Comparison of ENCODE assay signal across 1 cellular context in the genomic region with DNA sequence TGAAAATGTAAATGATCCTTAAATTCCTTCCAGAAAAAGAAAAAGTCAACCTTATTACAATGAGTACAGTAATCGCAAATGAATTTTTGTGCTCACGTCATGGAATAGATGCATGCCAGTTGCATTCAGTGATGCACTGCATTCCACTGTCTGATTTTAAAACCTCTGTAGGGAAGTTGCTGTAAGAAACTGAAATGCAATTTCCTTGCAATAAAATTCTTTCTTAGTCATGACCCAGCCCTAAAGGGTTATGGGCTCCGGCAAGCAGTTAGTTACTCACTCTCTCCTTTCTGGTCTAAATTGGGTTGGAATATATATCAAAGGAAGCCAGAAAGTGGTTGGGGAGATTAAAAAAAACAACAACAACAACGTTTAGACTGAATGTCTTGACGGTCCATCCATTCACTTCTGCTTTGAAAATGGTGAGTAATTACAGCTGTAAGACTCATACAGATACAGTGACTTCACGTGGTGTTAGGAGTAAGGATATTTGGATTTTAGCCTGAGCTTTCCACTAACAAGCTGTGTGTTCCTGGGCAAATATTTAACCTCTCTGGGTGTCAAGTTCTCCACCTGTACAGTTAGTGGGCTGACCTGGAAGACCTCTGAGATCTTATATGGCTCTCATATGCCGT.
TF ChIP-seq lines count a peak whose summit lies in the region.

No MANE protein-coding gene starts in this region.

TF ChIP-seq in A549, 52 proteins besides CTCF, POLR2A, EP300 and RAD21 (continued from another document):
- TF ChIP-seq CHD2 (IDR thresholded peaks at IDR 0.05; ENCODE audit: low read length, partially characterized antibody): no peak
- no peak for TF ChIP-seq FOXS1 (CRISPR knock-in tag; IDR thresholded peaks at IDR 0.05)
- no peak for TF ChIP-seq HEYL (CRISPR knock-in tag; IDR thresholded peaks at IDR 0.05)
- TF ChIP-seq HOXA7 (CRISPR knock-in tag; IDR thresholded peaks at IDR 0.05): no peak
- TF ChIP-seq, protein P1, sequence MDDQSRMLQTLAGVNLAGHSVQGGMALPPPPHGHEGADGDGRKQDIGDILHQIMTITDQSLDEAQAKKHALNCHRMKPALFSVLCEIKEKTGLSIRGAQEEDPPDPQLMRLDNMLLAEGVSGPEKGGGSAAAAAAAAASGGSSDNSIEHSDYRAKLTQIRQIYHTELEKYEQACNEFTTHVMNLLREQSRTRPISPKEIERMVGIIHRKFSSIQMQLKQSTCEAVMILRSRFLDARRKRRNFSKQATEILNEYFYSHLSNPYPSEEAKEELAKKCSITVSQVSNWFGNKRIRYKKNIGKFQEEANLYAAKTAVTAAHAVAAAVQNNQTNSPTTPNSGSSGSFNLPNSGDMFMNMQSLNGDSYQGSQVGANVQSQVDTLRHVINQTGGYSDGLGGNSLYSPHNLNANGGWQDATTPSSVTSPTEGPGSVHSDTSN (IDR thresholded peaks at IDR 0.05): no peak; the same call in 1 of the 2 replicates
- TF ChIP-seq, protein P2, sequence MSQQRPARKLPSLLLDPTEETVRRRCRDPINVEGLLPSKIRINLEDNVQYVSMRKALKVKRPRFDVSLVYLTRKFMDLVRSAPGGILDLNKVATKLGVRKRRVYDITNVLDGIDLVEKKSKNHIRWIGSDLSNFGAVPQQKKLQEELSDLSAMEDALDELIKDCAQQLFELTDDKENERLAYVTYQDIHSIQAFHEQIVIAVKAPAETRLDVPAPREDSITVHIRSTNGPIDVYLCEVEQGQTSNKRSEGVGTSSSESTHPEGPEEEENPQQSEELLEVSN (IDR thresholded peaks at IDR 0.05; ENCODE audit: borderline replicate concordance, low read depth): no peak
- TF ChIP-seq RNF2 (IDR thresholded peaks at IDR 0.05; ENCODE audit: borderline replicate concordance, low read depth): no peak
- TF ChIP-seq CEBPB (IDR thresholded peaks at IDR 0.05): peak; percentile 76
- peak; percentile 27 for TF ChIP-seq MAFK (IDR thresholded peaks at IDR 0.05; ENCODE audit: partially characterized antibody)
- no peak for TF ChIP-seq NR3C1 (IDR thresholded peaks at IDR 0.05)
- no peak for TF ChIP-seq FOSB (CRISPR knock-in tag; IDR thresholded peaks at IDR 0.05)
- TF ChIP-seq, protein P3, sequence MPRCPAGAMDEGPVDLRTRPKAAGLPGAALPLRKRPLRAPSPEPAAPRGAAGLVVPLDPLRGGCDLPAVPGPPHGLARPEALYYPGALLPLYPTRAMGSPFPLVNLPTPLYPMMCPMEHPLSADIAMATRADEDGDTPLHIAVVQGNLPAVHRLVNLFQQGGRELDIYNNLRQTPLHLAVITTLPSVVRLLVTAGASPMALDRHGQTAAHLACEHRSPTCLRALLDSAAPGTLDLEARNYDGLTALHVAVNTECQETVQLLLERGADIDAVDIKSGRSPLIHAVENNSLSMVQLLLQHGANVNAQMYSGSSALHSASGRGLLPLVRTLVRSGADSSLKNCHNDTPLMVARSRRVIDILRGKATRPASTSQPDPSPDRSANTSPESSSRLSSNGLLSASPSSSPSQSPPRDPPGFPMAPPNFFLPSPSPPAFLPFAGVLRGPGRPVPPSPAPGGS (IDR thresholded peaks at IDR 0.05): 0 out of 3 replicates have a peak, but pooled peaks have one; percentile 58
- peak; percentile 66 for TF ChIP-seq FOSL2 (IDR thresholded peaks at IDR 0.05)
- peak; percentile 85 for TF ChIP-seq FOSL2 (CRISPR knock-in tag; IDR thresholded peaks at IDR 0.05)
- no peak for TF ChIP-seq SREBF2 (IDR thresholded peaks at IDR 0.05)
- no peak for TF ChIP-seq TFCP2L1 (CRISPR knock-in tag; IDR thresholded peaks at IDR 0.05)
- no peak for TF ChIP-seq NFE2L2 (conservative IDR thresholded peaks at IDR 0.05; ENCODE audit: low read length)
